In genomic region chr14:77067632-77068514, GRCh38 we compare ENCODE assay signal across 8 cellular contexts. TPM values are rescaled to one million over a fixed set of nuclear protein-coding genes. Genes with fewer than 3 reads are reported as not detected.
DNase-seq lines count a peak whose midpoint lies in the region; ATAC-seq and TF ChIP-seq lines count a peak whose summit lies in the region.

No MANE protein-coding gene starts in this region.

- H3K56ac ChIP-seq in mesendoderm (ENCODE audit: low read length), result peak overlapping the region; percentile 44

- H4K8ac ChIP-seq in mesendoderm (ENCODE audit: low read depth, low read length), result no peak overlapping the region

- no peak overlapping the region for H3K18ac ChIP-seq in mesendoderm (ENCODE audit: low read length)

- no peak overlapping the region for H3K27ac ChIP-seq in mesendoderm (ENCODE audit: low read depth, low read length)

- no peak overlapping the region for H3K27ac Mint-ChIP-seq in HFFc6
- no peak overlapping the region for H3K27ac Mint-ChIP-seq in stimulated activated effector memory CD8-positive, alpha-beta T cell treated with anti-CD3 and anti-CD28 coated beads, Interleukin-12 subunit alpha, Interleukin-12 subunit beta, amount 100 ng/mL, for 72 hours

- H3K4me3 Mint-ChIP-seq in HFFc6, result no peak overlapping the region
- no peak overlapping the region for H3K4me3 Mint-ChIP-seq in stimulated activated effector memory CD8-positive, alpha-beta T cell treated with anti-CD3 and anti-CD28 coated beads, Interleukin-12 subunit alpha, Interleukin-12 subunit beta, amount 100 ng/mL, for 72 hours

- no peak overlapping the region for H2BK120ac ChIP-seq in mesendoderm (ENCODE audit: low read depth, low read length)

- peaks cover 50% of the 10 kb centered on the region for H3K4me1 Mint-ChIP-seq in HFFc6 (ENCODE audit: low read depth)
- H3K4me1 Mint-ChIP-seq in stimulated activated effector memory CD8-positive, alpha-beta T cell treated with anti-CD3 and anti-CD28 coated beads, Interleukin-12 subunit alpha, Interleukin-12 subunit beta, amount 100 ng/mL, for 72 hours, result no peaks in the 10 kb centered on the region

- H3K23ac ChIP-seq in mesendoderm (ENCODE audit: low read length), result no peak overlapping the region

- H3K27me3 Mint-ChIP-seq in HFFc6 (ENCODE audit: insufficient read depth), result no peaks in the 10 kb centered on the region

- peak; percentile 75 for DNase-seq in COR-L47 (lab: John Stamatoyannopoulos, UW)
- peak; percentile 38 for DNase-seq in HFFc6
- peak; percentile 58 for DNase-seq in NCI-H510A (lab: John Stamatoyannopoulos, UW)
- DNase-seq in activated CD4-positive, alpha-beta T cell treated with anti-CD3 and anti-CD28 coated beads, Interleukin-2, amount 50 U/mL, for 48 hours, result peak; percentile 53 to 72
- peak; percentile 22 for DNase-seq in effector CD8-positive, alpha-beta T cell (lab: John Stamatoyannopoulos, UW)
- peak; percentile 82 for DNase-seq in mesendoderm
- peak; percentile 29 to 69 for DNase-seq in stimulated activated effector memory CD8-positive, alpha-beta T cell treated with anti-CD3 and anti-CD28 coated beads, Interleukin-12 subunit alpha, Interleukin-12 subunit beta, amount 100 ng/mL, for 72 hours (ENCODE audit: low spot score in 2 of 2)

- no peak overlapping the region for H3K4me2 ChIP-seq in mesendoderm (ENCODE audit: low read length)

- H3K79me2 ChIP-seq in mesendoderm (ENCODE audit: control insufficient read depth, insufficient read depth, low read length), result no peaks in the 10 kb centered on the region

- no peak overlapping the region for H3K4ac ChIP-seq in mesendoderm (ENCODE audit: low read depth, low read length)

- no CpG with 5 or more reads among the region's 11 CpGs for WGBS in mesendoderm (ENCODE audit: extremely low coverage, insufficient coverage, low lambda C conversion rate)

- H3K36me3 Mint-ChIP-seq in HFFc6 (ENCODE audit: low read depth), result no peaks in the 10 kb centered on the region
- H3K36me3 Mint-ChIP-seq in stimulated activated effector memory CD8-positive, alpha-beta T cell treated with anti-CD3 and anti-CD28 coated beads, Interleukin-12 subunit alpha, Interleukin-12 subunit beta, amount 100 ng/mL, for 72 hours, result no peaks in the 10 kb centered on the region

- H3K36me3 ChIP-seq in mesendoderm (ENCODE audit: control insufficient read depth, insufficient read depth, low read length), result no peaks in the 10 kb centered on the region

- H2BK15ac ChIP-seq in mesendoderm (replicated peaks; ENCODE audit: low read depth), result no peak overlapping the region

- H3K4me1 ChIP-seq in mesendoderm (ENCODE audit: control insufficient read depth, low read depth, low read length), result peaks cover 5% of the 10 kb centered on the region

- H3K9ac ChIP-seq in mesendoderm (ENCODE audit: low read length), result no peak overlapping the region

- H3K4me3 ChIP-seq in mesendoderm (ENCODE audit: low read length), result no peak overlapping the region

- H2AK5ac ChIP-seq in mesendoderm (ENCODE audit: low read length), result no peak overlapping the region

- H4K5ac ChIP-seq in mesendoderm (ENCODE audit: low read length), result no peak overlapping the region

- no peaks in the 10 kb centered on the region for H3K9me3 Mint-ChIP-seq in HFFc6
- H3K9me3 Mint-ChIP-seq in stimulated activated effector memory CD8-positive, alpha-beta T cell treated with anti-CD3 and anti-CD28 coated beads, Interleukin-12 subunit alpha, Interleukin-12 subunit beta, amount 100 ng/mL, for 72 hours, result no peaks in the 10 kb centered on the region

- no peak overlapping the region for H2BK5ac ChIP-seq in mesendoderm (ENCODE audit: low read length)

- peak; percentile 69 for ATAC-seq in stimulated activated effector memory CD8-positive, alpha-beta T cell treated with anti-CD3 and anti-CD28 coated beads, Interleukin-12 subunit alpha, Interleukin-12 subunit beta, amount 100 ng/mL, for 72 hours
- ATAC-seq in HG03439 (IDR thresholded peaks at IDR 0.05; ENCODE audit: unreplicated experiment), result no peak

- no peaks in the 10 kb centered on the region for H3K27me3 ChIP-seq in mesendoderm (ENCODE audit: insufficient read depth, low read length, poor library complexity)

- peak; percentile 93 for TF ChIP-seq CTCF in HFFc6 (IDR thresholded peaks at IDR 0.05)

- no peaks in the 10 kb centered on the region for H3K79me1 ChIP-seq in mesendoderm (ENCODE audit: low read length)

RNA-seq across cellular contexts. Expression of gene CIPC, which starts 30.2 kb away (rescaled TPM):
- total RNA-seq in HFFc6 (2021; fragmentation: NEBNext Ultra II Directional; extraction: Animal tissue kit (Norgen Biotek cat#: 25700)), result 10 to 100 TPM in 4 of 6 experiments, 1 to 10 TPM in 2; 9.1 to 12.5 (median 11.5) TPM
- 12.6 TPM for polyA plus RNA-seq in mesendoderm (2013, experiment 1 of 2)
- polyA plus RNA-seq in mesendoderm (2013, experiment 2 of 2), result 13.2 TPM

RNA-seq across cellular contexts. Expression of gene IRF2BPL, which starts 39.4 kb away (rescaled TPM):
- total RNA-seq in HFFc6 (2021; fragmentation: NEBNext Ultra II Directional; extraction: Animal tissue kit (Norgen Biotek cat#: 25700)), result 10 to 100 TPM; 37.1 to 46.3 (median 38.3) TPM
- 15.8 TPM for polyA plus RNA-seq in mesendoderm (2013, experiment 1 of 2)
- polyA plus RNA-seq in mesendoderm (2013, experiment 2 of 2), result 15.9 TPM

Comparison
In these comparisons a context has a peak if more than half of its experiments do, and no peak if none do; other contexts are left out.
1. DNase-seq: peak in every context shown above with its lines; median percentile 82 in mesendoderm; 75 in COR-L47; 62 in activated CD4-positive, alpha-beta T cell treated with anti-CD3 and anti-CD28 coated beads, Interleukin-2, amount 50 U/mL, for 48 hours; 58 in NCI-H510A; 49 in stimulated activated effector memory CD8-positive, alpha-beta T cell treated with anti-CD3 and anti-CD28 coated beads, Interleukin-12 subunit alpha, Interleukin-12 subunit beta, amount 100 ng/mL, for 72 hours; 38 in HFFc6; 22 in effector CD8-positive, alpha-beta T cell.